ENCODE assay signal across 1 cellular context in genomic region chr17:79943354-79944241, GRCh38.
TF ChIP-seq lines count a peak whose summit lies in the region.

No MANE protein-coding gene starts in this region.

TF ChIP-seq in K562, 482 proteins besides CTCF, POLR2A, EP300 and RAD21 (continued from another document):
- TF ChIP-seq TFE3 (CRISPR knock-in tag; IDR thresholded peaks at IDR 0.05) (no peak), L3MBTL2 (IDR thresholded peaks at IDR 0.05) (0 out of 2 replicates have a peak, but pooled peaks have one; percentile 13), SRSF3 (IDR thresholded peaks at IDR 0.05; ENCODE audit: insufficient read depth, low read length) (no peak), RUNX1 (IDR thresholded peaks at IDR 0.05; ENCODE audit: low read depth) (no peak)
